Comparison of ENCODE assay signal across 1 cellular context in genomic region chr16:14334366-14335105, GRCh38.
TF ChIP-seq lines count a peak whose summit lies in the region.

No MANE protein-coding gene starts in this region.

TF ChIP-seq in SK-N-SH treated with all-trans-retinoic acid at 6 μM for 48 hours, 23 proteins besides CTCF, POLR2A, EP300 and RAD21 (continued from another document):
- TF ChIP-seq CREB5 (CRISPR knock-in tag; IDR thresholded peaks at IDR 0.05; ENCODE audit: low read depth) (no peak), TSHZ2 (CRISPR knock-in tag; IDR thresholded peaks at IDR 0.05) (no peak), ESRRG (CRISPR knock-in tag; IDR thresholded peaks at IDR 0.05) (no peak), ZNF8 (CRISPR knock-in tag; IDR thresholded peaks at IDR 0.05) (no peak), ZFP30 (CRISPR knock-in tag; IDR thresholded peaks at IDR 0.05) (no peak), CSRNP3 (CRISPR knock-in tag; IDR thresholded peaks at IDR 0.05) (no peak), PPARA (CRISPR knock-in tag; IDR thresholded peaks at IDR 0.05; ENCODE audit: borderline replicate concordance) (no peak), SNAI2 (CRISPR knock-in tag; IDR thresholded peaks at IDR 0.05) (no peak)
TF ChIP-seq in SK-N-SH treated with all-trans-retinoic acid at 6 μM for 48 hours: peak in this region for 0.
